ENCODE assay signal across 11 cellular contexts in genomic region chr22:17056807-17057206, GRCh38. TPM values are rescaled to one million over a fixed set of nuclear protein-coding genes. Genes with fewer than 3 reads are reported as not detected.
"Had no signal": no experiment of that assay in that cellular context is flagged by ENCODE, and none has a peak within 500 bp of the region (broad histone marks: within the 10 kb centered on the region; RNA-seq: fewer than 3 reads in every experiment).

No MANE protein-coding gene starts in this region.

- FAIRE-seq: HTR-8/SVneo had no signal

- ATAC-seq: HCT116 had no signal

- H3K36me3 ChIP-seq: HAP-1 had no signal

- H3K9ac ChIP-seq: GM23248 had no signal

- H3K4me3 ChIP-seq: GM23248, HAP-1 had no signal

- DNase-seq: GM23248, GOT3, H7, HFFc6, IMR-90, KBM-7 had no signal

- H3K4me1 ChIP-seq: HAP-1 had no signal

- H3K9me3 ChIP-seq: HAP-1 had no signal

- H3K27ac ChIP-seq: GM23248 had no signal

RNA-seq across cellular contexts. Expression of gene GAB4, which starts 48.8 kb away (rescaled TPM):
- total RNA-seq: GM23248, H4, HFFc6, HT-29, IMR-90 had no signal
- polyA plus RNA-seq: GM23248, IMR-90 had no signal
